In genomic region chr19:55516878-55517620, GRCh38 we compare ENCODE assay signal across 8 cellular contexts. TPM values are rescaled to one million over a fixed set of nuclear protein-coding genes. Genes with fewer than 3 reads are reported as not detected.
DNase-seq lines count a peak whose midpoint lies in the region; ATAC-seq and TF ChIP-seq lines count a peak whose summit lies in the region.

No MANE protein-coding gene starts in this region.

- no peaks in the 10 kb centered on the region for H3K9me3 Mint-ChIP-seq in activated T-cell treated with anti-CD3 and anti-CD28 coated beads, Interleukin-2, amount 50 U/mL, for 4 hours

- H3K27ac ChIP-seq in PC-9 (no peak overlapping the region), esophagus muscularis mucosa (replicated peaks in 1 of 4) (peak overlapping the region; percentile 87 to 93 (median 90))

- no peak for TF ChIP-seq EP300 in esophagus muscularis mucosa (IDR thresholded peaks at IDR 0.05)

- peak; percentile 74 for DNase-seq in DMS53 treated with DMSO at 0.1 percent for 48 hours (lab: John Stamatoyannopoulos, UW; ENCODE audit: unreplicated experiment)
- peak; percentile 94 for DNase-seq in KBM-7
- peak; percentile 83 to 97 for DNase-seq in PC-9
- DNase-seq in activated T-cell treated with anti-CD3 and anti-CD28 coated beads, Interleukin-2, amount 50 U/mL, for 4 hours = peak; percentile 89
- peak; percentile 98 for DNase-seq in esophagus muscularis mucosa (ENCODE audit: extremely low spot score)
- DNase-seq in myocyte (ENCODE audit: low read depth) = peak; percentile 91
- DNase-seq in stimulated activated CD8-positive, alpha-beta memory T cell treated with anti-CD3 and anti-CD28 coated beads, Interleukin-7, amount 100 ng/mL, for 4 hours (ENCODE audit: low read depth in 2 of 2) = peak; percentile 80 to 83

- H3K4me3 ChIP-seq in PC-9 (peak overlapping the region; percentile 60; the same call in 1 of the 2 replicates), esophagus muscularis mucosa (peak overlapping the region; percentile 58 to 70 (median 60))

- H2AFZ ChIP-seq in PC-9 = peak overlapping the region; percentile 85

- peak overlapping the region; percentile 96 for H3K4me2 ChIP-seq in PC-9

- WGBS in esophagus muscularis mucosa = 17% methylated on average over 31 of the region's 61 CpGs

- intact Hi-C loops in PC-9 (cut with micrococcal nuclease; ENCODE audit: unreplicated experiment) (loop anchor here (1.0 to 2.0 kb wide), 6 partner anchors 32 to 114 kb away; partner anchors contain the start of genes FIZ1 and ZNF784), esophagus muscularis mucosa (cut with DNase I) (loop anchor here (1.0 to 2.0 kb wide), 3 partner anchors 64 to 115 kb away; partner anchors contain the start of gene ZNF579)

- no peaks in the 10 kb centered on the region for H3K36me3 ChIP-seq in PC-9 (ENCODE audit: low read depth)
- H3K36me3 ChIP-seq in esophagus muscularis mucosa = peaks cover 0 to 21% (median 11%) of the 10 kb centered on the region in 4 donors

- in situ Hi-C loops in KBM-7 (cut with MboI; ENCODE audit: low pct_unique_long_range_greater_than_20kb, low sequenced_read_pairs) = no loop called here

- H3K9me3 ChIP-seq in PC-9 (ENCODE audit: insufficient read depth, low read depth) (no peaks in the 10 kb centered on the region), esophagus muscularis mucosa (no peaks in the 10 kb centered on the region)

- H3K79me2 ChIP-seq in PC-9 (ENCODE audit: low read depth) = no peaks in the 10 kb centered on the region

- no peaks in the 10 kb centered on the region for H4K20me1 ChIP-seq in PC-9 (ENCODE audit: insufficient read depth)

- BruUV-seq in PC-9 (replicated peaks; lab: Mats Ljungman, UMichigan) = TSS peak; percentile 45

- H3K36me3 Mint-ChIP-seq in activated T-cell treated with anti-CD3 and anti-CD28 coated beads, Interleukin-2, amount 50 U/mL, for 4 hours (ENCODE audit: insufficient read depth) = no peaks in the 10 kb centered on the region

- no peaks in the 10 kb centered on the region for H3K9me2 ChIP-seq in PC-9 (ENCODE audit: insufficient read depth)

- H3F3A ChIP-seq in PC-9 (ENCODE audit: insufficient read depth, low read depth) = peaks cover 17% of the 10 kb centered on the region

- TF ChIP-seq CTCF in PC-9 (conservative IDR thresholded peaks at IDR 0.05) (peak; percentile 94), esophagus muscularis mucosa (IDR thresholded peaks at IDR 0.05) (peak; percentile 77 to 94 (median 88))

- H3K4me1 ChIP-seq in PC-9 (replicated peaks; ENCODE audit: insufficient read depth) (no peaks in the 10 kb centered on the region), esophagus muscularis mucosa (peaks cover 9 to 25% (median 18%) of the 10 kb centered on the region in 4 donors)

- CTCF ChIA-PET in PC-9 (lab: Charles Lee) = interaction anchor here (0.5 kb wide), 1 partner anchor 66 kb away, joined by 3 read pairs; no protein-coding TSS in a partner anchor

- POLR2A ChIA-PET in PC-9 (lab: Charles Lee; ENCODE audit: unreplicated experiment) = interaction anchor here (0.5 kb wide), 1 partner anchor 30 kb away, joined by 8 read pairs; no protein-coding TSS in a partner anchor

- H3K27me3 ChIP-seq in PC-9 (ENCODE audit: insufficient read depth, low read depth) = peaks cover 17% of the 10 kb centered on the region
- H3K27me3 ChIP-seq in esophagus muscularis mucosa = no peaks in the 10 kb centered on the region

- peak; percentile 97 for ATAC-seq in GM21723 (IDR thresholded peaks at IDR 0.05; ENCODE audit: unreplicated experiment)
- ATAC-seq in activated T-cell treated with anti-CD3 and anti-CD28 coated beads, Interleukin-2, amount 50 U/mL, for 4 hours = peak; percentile 100

- peaks cover 4% of the 10 kb centered on the region for H3K27me3 Mint-ChIP-seq in activated T-cell treated with anti-CD3 and anti-CD28 coated beads, Interleukin-2, amount 50 U/mL, for 4 hours (ENCODE audit: low read depth)

- peak overlapping the region; percentile 44 for H3K4me3 Mint-ChIP-seq in activated T-cell treated with anti-CD3 and anti-CD28 coated beads, Interleukin-2, amount 50 U/mL, for 4 hours

- H3K4me1 Mint-ChIP-seq in activated T-cell treated with anti-CD3 and anti-CD28 coated beads, Interleukin-2, amount 50 U/mL, for 4 hours (ENCODE audit: low read depth) = peaks cover 5% of the 10 kb centered on the region

- TF ChIP-seq POLR2A in esophagus muscularis mucosa (IDR thresholded peaks at IDR 0.05; ENCODE audit: low read depth) = no peak

RNA-seq across cellular contexts. Expression of gene SBK2, which starts 19.9 kb away (rescaled TPM):
- total RNA-seq in PC-9 (2021) (3.5 and 3.9 TPM in 2 replicates), esophagus muscularis mucosa (not detected), myocyte (39.9 and 84.5 TPM in 2 replicates)
- not detected for total RNA-seq in activated T-cell treated with anti-CD3 and anti-CD28 coated beads, Interleukin-2, amount 50 U/mL, for 4 hours
- polyA plus RNA-seq in myocyte (2012) = 19.5 TPM

RNA-seq across cellular contexts. Expression of gene SBK3, which starts 28.3 kb away (rescaled TPM):
- total RNA-seq in PC-9 (2021) (41.4 and 45.0 TPM in 2 replicates), esophagus muscularis mucosa (1 to 10 TPM in 2 of 4 donors, under 1 TPM in 1, not detected in 1; 0.83 to 1.5 (median 1.5) TPM), myocyte (1.4 and 5.1 TPM in 2 replicates)
- not detected for total RNA-seq in activated T-cell treated with anti-CD3 and anti-CD28 coated beads, Interleukin-2, amount 50 U/mL, for 4 hours
- 0.55 TPM for polyA plus RNA-seq in myocyte (2012)

RNA-seq across cellular contexts. Expression of gene SSC5D, which starts 28.8 kb away (rescaled TPM):
- total RNA-seq in PC-9 (2021) (3.9 and 4.8 TPM in 2 replicates), esophagus muscularis mucosa (10 to 100 TPM in 3 of 4 donors, 1 to 10 TPM in 1; 9.5 to 41.2 (median 14.6) TPM), myocyte (1.2 and 2.1 TPM in 2 replicates)
- under 1 TPM; 0.29 to 0.66 (median 0.38) TPM for total RNA-seq in activated T-cell treated with anti-CD3 and anti-CD28 coated beads, Interleukin-2, amount 50 U/mL, for 4 hours
- 23.5 TPM for polyA plus RNA-seq in myocyte (2012)

RNA-seq across cellular contexts. Expression of gene NAT14, which starts 32.1 kb away (rescaled TPM):
- total RNA-seq in PC-9 (2021) = 61.6 and 103 TPM in 2 replicates
- total RNA-seq in activated T-cell treated with anti-CD3 and anti-CD28 coated beads, Interleukin-2, amount 50 U/mL, for 4 hours = 10 to 100 TPM; 16.0 to 23.4 (median 17.6) TPM
- total RNA-seq in esophagus muscularis mucosa = 10 to 100 TPM in 3 of 4 donors, 1 to 10 TPM in 1; 5.8 to 14.2 (median 10.2) TPM
- total RNA-seq in myocyte = 24.7 and 26.4 TPM in 2 replicates
- 62.1 TPM for polyA plus RNA-seq in myocyte (2012)

RNA-seq across cellular contexts. Expression of gene ZNF628, which starts 40.6 kb away (rescaled TPM):
- total RNA-seq in PC-9 (2021) (17.7 and 19.3 TPM in 2 replicates), esophagus muscularis mucosa (10 to 100 TPM in 3 of 4 donors, 1 to 10 TPM in 1; 5.1 to 16.6 (median 11.9) TPM), myocyte (7.1 and 12.3 TPM in 2 replicates)
- 10 to 100 TPM; 11.0 to 12.6 (median 12.1) TPM for total RNA-seq in activated T-cell treated with anti-CD3 and anti-CD28 coated beads, Interleukin-2, amount 50 U/mL, for 4 hours
- 7.1 TPM for polyA plus RNA-seq in myocyte (2012)
